ENCODE assay signal across 12 cellular contexts in the genomic region with DNA sequence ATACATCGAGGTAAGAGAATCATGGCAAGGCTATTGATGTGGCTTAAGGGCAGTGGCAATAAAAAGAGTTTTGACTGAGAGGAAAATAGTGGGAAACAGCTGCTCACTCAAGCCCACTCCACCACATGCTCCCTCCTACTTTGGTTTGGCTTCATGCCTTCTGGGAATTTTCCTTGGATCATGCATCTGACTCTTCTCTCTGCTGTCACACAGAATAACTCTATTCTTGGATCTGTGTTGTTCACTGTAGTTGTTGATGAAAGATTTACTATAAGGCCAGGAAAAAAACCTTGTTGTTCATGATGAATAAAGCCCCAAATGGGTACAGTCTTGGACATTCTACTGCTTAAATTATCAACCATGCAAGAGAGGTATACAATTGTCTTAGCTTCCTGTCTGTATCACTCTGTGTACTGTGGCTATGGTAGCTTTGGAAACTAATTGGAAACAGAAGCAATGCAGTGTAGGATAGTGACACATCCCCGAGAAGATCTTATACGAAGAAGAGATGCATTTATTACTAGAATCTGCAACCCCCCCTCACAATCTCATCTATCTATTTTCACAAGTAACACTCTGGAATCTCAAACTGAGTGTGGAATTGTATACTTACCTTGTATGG.
DNase-seq lines count a peak whose midpoint lies in the region; ATAC-seq and TF ChIP-seq lines count a peak whose summit lies in the region.
"Had no signal": no experiment of that assay in that cellular context is flagged by ENCODE, and none has a peak within 500 bp of the region (broad histone marks: within the 10 kb centered on the region; RNA-seq: fewer than 3 reads in every experiment).

No MANE protein-coding gene starts in this region.

- no peak for ATAC-seq in natural killer cell treated with Interleukin-12 subunit alpha and Interleukin-12 subunit beta and Interleukin-15 and Interleukin-18, amount 100 ng/mL, for 72 hours

- no peaks in the 10 kb centered on the region for H3K9me3 Mint-ChIP-seq in natural killer cell treated with Interleukin-12 subunit alpha and Interleukin-12 subunit beta and Interleukin-15 and Interleukin-18, amount 100 ng/mL, for 72 hours
- H3K9me3 Mint-ChIP-seq: activated B cell treated with CpG ODN at 0.5 μM for 24 hours had no signal

- H3K27ac ChIP-seq in left ventricle myocardium inferior (replicated peaks) (peak overlapping the region; percentile 66), stomach smooth muscle (ENCODE audit: low read length) (peak overlapping the region; percentile 32)

- no peaks in the 10 kb centered on the region for H3K36me3 ChIP-seq in left ventricle myocardium inferior
- no peaks in the 10 kb centered on the region for H3K36me3 ChIP-seq in stomach smooth muscle (ENCODE audit: control insufficient read depth in 2 of 2, insufficient read depth in 2 of 2, low read length in 2 of 2)

- intact Hi-C loops in left ventricle myocardium inferior (cut with micrococcal nuclease), result no loop called here

- H3K4me3 ChIP-seq in left ventricle myocardium inferior (no peak overlapping the region), stomach smooth muscle (ENCODE audit: low read length in 2 of 2) (peak overlapping the region in 1 of 2 donors; percentile 28)

- H3K4me1 ChIP-seq in left ventricle myocardium inferior (peaks cover 18% of the 10 kb centered on the region), stomach smooth muscle (ENCODE audit: control insufficient read depth, insufficient read depth, low read length) (peaks cover 8% of the 10 kb centered on the region)

- no peak overlapping the region for H3K27ac Mint-ChIP-seq in natural killer cell treated with Interleukin-12 subunit alpha and Interleukin-12 subunit beta and Interleukin-15 and Interleukin-18, amount 100 ng/mL, for 72 hours
- H3K27ac Mint-ChIP-seq: activated B cell treated with CpG ODN at 0.5 μM for 24 hours had no signal

- H3K4me3 Mint-ChIP-seq in natural killer cell treated with Interleukin-12 subunit alpha and Interleukin-12 subunit beta and Interleukin-15 and Interleukin-18, amount 100 ng/mL, for 72 hours, result no peak overlapping the region
- H3K4me3 Mint-ChIP-seq: activated B cell treated with CpG ODN at 0.5 μM for 24 hours had no signal

- H3K27me3 Mint-ChIP-seq in natural killer cell treated with Interleukin-12 subunit alpha and Interleukin-12 subunit beta and Interleukin-15 and Interleukin-18, amount 100 ng/mL, for 72 hours, result peaks cover 21% of the 10 kb centered on the region in 2 donors

- H3K27me3 ChIP-seq in left ventricle myocardium inferior (ENCODE audit: low read depth) (no peaks in the 10 kb centered on the region), stomach smooth muscle (ENCODE audit: control insufficient read depth in 1 of 2, insufficient read depth in 2 of 2, low read length in 2 of 2) (no peaks in the 10 kb centered on the region)

- no peaks in the 10 kb centered on the region for H3K9me3 ChIP-seq in left ventricle myocardium inferior (replicated peaks)
- no peaks in the 10 kb centered on the region for H3K9me3 ChIP-seq in stomach smooth muscle (ENCODE audit: control insufficient read depth in 2 of 2, low read length in 2 of 2)

- H3K4me1 Mint-ChIP-seq in natural killer cell treated with Interleukin-12 subunit alpha and Interleukin-12 subunit beta and Interleukin-15 and Interleukin-18, amount 100 ng/mL, for 72 hours (ENCODE audit: low read depth in 2 of 2), result no peaks in the 10 kb centered on the region
- H3K4me1 Mint-ChIP-seq: activated B cell treated with CpG ODN at 0.5 μM for 24 hours had no signal

- no peak overlapping the region for H3K9ac ChIP-seq in stomach smooth muscle (ENCODE audit: low read length in 2 of 2)

- no peak for TF ChIP-seq CTCF in left ventricle myocardium inferior (IDR thresholded peaks at IDR 0.05; ENCODE audit: borderline replicate concordance)

- DNase-seq in NCI-H2171 treated with DMSO at 0.1 percent for 48 hours (lab: John Stamatoyannopoulos, UW), result peak; percentile 55
- DNase-seq in cerebellar cortex (ENCODE audit: low spot score), result peak; percentile 65
- DNase-seq in left ventricle myocardium inferior, result no peak
- no peak for DNase-seq in midbrain (lab: John Stamatoyannopoulos, UW)
- DNase-seq in HUDEP-2 (lab: John Stamatoyannopoulos, UW; ENCODE audit: unreplicated experiment in 76 of 76), result no peak
- no peak for DNase-seq in natural killer cell treated with Interleukin-12 subunit alpha and Interleukin-12 subunit beta and Interleukin-15 and Interleukin-18, amount 100 ng/mL, for 72 hours (ENCODE audit: low spot score)
- DNase-seq in HK-2 (ENCODE audit: unreplicated experiment), result no peak
- DNase-seq: activated B cell treated with CpG ODN at 0.5 μM for 24 hours, cerebellar nuclear complex, NCI-H2227 treated with DMSO at 0.1 percent for 48 hours, SIG-M5 had no signal

- H3K36me3 Mint-ChIP-seq in natural killer cell treated with Interleukin-12 subunit alpha and Interleukin-12 subunit beta and Interleukin-15 and Interleukin-18, amount 100 ng/mL, for 72 hours, result no peaks in the 10 kb centered on the region

Comparison
In these comparisons a context has a peak if more than half of its experiments do, and no peak if none do; other contexts are left out.
1. DNase-seq: peak in NCI-H2171 treated with DMSO at 0.1 percent for 48 hours (single experiment) and cerebellar cortex (single experiment); none in left ventricle myocardium inferior (single experiment), midbrain (single experiment), HUDEP-2 (0 of 76), natural killer cell treated with Interleukin-12 subunit alpha and Interleukin-12 subunit beta and Interleukin-15 and Interleukin-18, amount 100 ng/mL, for 72 hours (single experiment) and HK-2 (single experiment).